Comparison of ENCODE assay signal across 9 cellular contexts in genomic region chr2:198296665-198297308, GRCh38.
A peak's percentile ranks its signal among the peaks of the same experiment; 100 is the strongest.
DNase-seq lines count a peak whose midpoint lies in the region; ATAC-seq and TF ChIP-seq lines count a peak whose summit lies in the region.
"Had no signal": no experiment of that assay in that cellular context is flagged by ENCODE, and none has a peak within 500 bp of the region (broad histone marks: within the 10 kb centered on the region; RNA-seq: fewer than 3 reads in every experiment).

No MANE protein-coding gene starts in this region.

- TF ChIP-seq CTCF in Peyer's patch (IDR thresholded peaks at IDR 0.05) (peak; percentile 43 to 78 (median 64)), neutrophil (IDR thresholded peaks at IDR 0.05) (peak; percentile 67), tibial nerve (IDR thresholded peaks at IDR 0.05) (peak; percentile 66 to 82 (median 73))

- H3K27ac ChIP-seq in HUES48 (ENCODE audit: low read depth, low read length) (no peak overlapping the region), Peyer's patch (no peak overlapping the region), neutrophil (no peak overlapping the region), tibial nerve (no peak overlapping the region)
- H3K27ac ChIP-seq: epithelial cell of prostate had no signal

- H3K27me3 ChIP-seq in HUES48 (ENCODE audit: control insufficient read depth, insufficient read depth, low read length) (no peaks in the 10 kb centered on the region), Peyer's patch (no peaks in the 10 kb centered on the region), neutrophil (peaks cover 7% of the 10 kb centered on the region), tibial nerve (no peaks in the 10 kb centered on the region)

- H3K9me3 Mint-ChIP-seq in activated T-cell treated with anti-CD3 and anti-CD28 coated beads, Interleukin-2, amount 50 U/mL, for 72 hours, result no peaks in the 10 kb centered on the region

- no peak for TF ChIP-seq POLR2A in Peyer's patch (IDR thresholded peaks at IDR 0.05)
- TF ChIP-seq POLR2A in tibial nerve (IDR thresholded peaks at IDR 0.05), result no peak

- peak; percentile 90 for ATAC-seq in GM21526 (IDR thresholded peaks at IDR 0.05; ENCODE audit: low FRiP score, unreplicated experiment)
- ATAC-seq in activated T-cell treated with anti-CD3 and anti-CD28 coated beads, Interleukin-2, amount 50 U/mL, for 72 hours (replicated peaks in 1 of 2), result peak; percentile 81 to 88

- H3K27me3 Mint-ChIP-seq in activated T-cell treated with anti-CD3 and anti-CD28 coated beads, Interleukin-2, amount 50 U/mL, for 72 hours (ENCODE audit: low read depth), result peaks cover 12% of the 10 kb centered on the region

- no peak overlapping the region for H3K4me3 Mint-ChIP-seq in activated T-cell treated with anti-CD3 and anti-CD28 coated beads, Interleukin-2, amount 50 U/mL, for 72 hours

- H3K9ac ChIP-seq in HUES48 (ENCODE audit: low read depth, low read length), result no peak overlapping the region

- no peaks in the 10 kb centered on the region for H3K36me3 Mint-ChIP-seq in activated T-cell treated with anti-CD3 and anti-CD28 coated beads, Interleukin-2, amount 50 U/mL, for 72 hours (ENCODE audit: insufficient read depth in 2 of 2)

- 0 out of 2 replicates have a peak overlapping the region, but pooled peaks have one; percentile 7 for H3K4me3 ChIP-seq in HUES48 (ENCODE audit: low read depth, low read length)
- no peak overlapping the region for H3K4me3 ChIP-seq in Peyer's patch
- H3K4me3 ChIP-seq in neutrophil (ENCODE audit: low read depth in 1 of 2, low read length in 1 of 2), result no peak overlapping the region
- H3K4me3 ChIP-seq in tibial nerve, result no peak overlapping the region

- TF ChIP-seq EP300 in tibial nerve (IDR thresholded peaks at IDR 0.05), result no peak

- 1 to 2% methylated on average over 8 of the region's 8 CpGs for WGBS in tibial nerve, 2 donors

- H3K4me1 ChIP-seq in HUES48 (ENCODE audit: control insufficient read depth, insufficient read depth, low read length) (0 out of 2 replicates have a peak, but pooled peaks cover 6% of the 10 kb centered on the region), Peyer's patch (no peaks in the 10 kb centered on the region), neutrophil (ENCODE audit: control insufficient read depth in 1 of 2, insufficient read depth in 1 of 2, low read depth in 1 of 2, low read length in 1 of 2) (no peaks in the 10 kb centered on the region), tibial nerve (peaks cover 0 to 7% (median 0%) of the 10 kb centered on the region in 4 donors)

- no peaks in the 10 kb centered on the region for H3K9me3 ChIP-seq in HUES48 (ENCODE audit: control insufficient read depth, insufficient read depth, low read length)
- no peaks in the 10 kb centered on the region for H3K9me3 ChIP-seq in Peyer's patch
- H3K9me3 ChIP-seq in neutrophil, result no peaks in the 10 kb centered on the region
- no peaks in the 10 kb centered on the region for H3K9me3 ChIP-seq in tibial nerve

- no peaks in the 10 kb centered on the region for H3K4me1 Mint-ChIP-seq in activated T-cell treated with anti-CD3 and anti-CD28 coated beads, Interleukin-2, amount 50 U/mL, for 72 hours (ENCODE audit: low read depth)

- DNase-seq in DMS79 (lab: John Stamatoyannopoulos, UW) (peak; percentile 2), Peyer's patch (peak in 2 of 3 donors; percentile 36 to 78), fibroblast of the conjunctiva (ENCODE audit: low read depth) (peak; percentile 27), tibial nerve (ENCODE audit: low spot score in 2 of 2) (peak in 1 of 2 donors; percentile 59)
- peak; percentile 52 to 67 for DNase-seq in activated T-cell treated with anti-CD3 and anti-CD28 coated beads, Interleukin-2, amount 50 U/mL, for 72 hours

- H3K27ac Mint-ChIP-seq in activated T-cell treated with anti-CD3 and anti-CD28 coated beads, Interleukin-2, amount 50 U/mL, for 72 hours, result no peak overlapping the region

- H3K36me3 ChIP-seq in HUES48 (ENCODE audit: control insufficient read depth, insufficient read depth, low read length) (no peaks in the 10 kb centered on the region), Peyer's patch (no peaks in the 10 kb centered on the region), neutrophil (no peaks in the 10 kb centered on the region), tibial nerve (no peaks in the 10 kb centered on the region)
